12 cellular contexts compared by ENCODE assay signal in genomic region chr4:76658231-76659102, GRCh38.
A peak's percentile ranks its signal among the peaks of the same experiment; 100 is the strongest.
DNase-seq lines count a peak whose midpoint lies in the region; ATAC-seq and TF ChIP-seq lines count a peak whose summit lies in the region.
"Had no signal": no experiment of that assay in that cellular context is flagged by ENCODE, and none has a peak within 500 bp of the region (broad histone marks: within the 10 kb centered on the region; RNA-seq: fewer than 3 reads in every experiment).

No MANE protein-coding gene starts in this region.

- TF ChIP-seq CTCF in tibial artery (IDR thresholded peaks at IDR 0.05), result no peak

- ATAC-seq in activated CD4-positive, alpha-beta T cell treated with anti-CD3 and anti-CD28 coated beads for 36 hours, result peak; percentile 39
- no peak for ATAC-seq in naive thymus-derived CD4-positive, alpha-beta T cell

- no peaks in the 10 kb centered on the region for H3K36me3 Mint-ChIP-seq in activated CD4-positive, alpha-beta T cell treated with anti-CD3 and anti-CD28 coated beads for 36 hours (ENCODE audit: low read depth)
- no peaks in the 10 kb centered on the region for H3K36me3 Mint-ChIP-seq in naive thymus-derived CD4-positive, alpha-beta T cell

- H3K4me3 ChIP-seq in tibial artery, result no peak overlapping the region
- H3K4me3 ChIP-seq in naive thymus-derived CD4-positive, alpha-beta T cell (ENCODE audit: low read length), result no peak overlapping the region

- POLR2A ChIA-PET in activated CD4-positive, alpha-beta T cell treated with anti-CD3 and anti-CD28 coated beads for 36 hours (lab: Charles Lee), result no interaction called here
- POLR2A ChIA-PET in naive thymus-derived CD4-positive, alpha-beta T cell (lab: Charles Lee), result no interaction called here

- no peaks in the 10 kb centered on the region for H3K27me3 ChIP-seq in tibial artery
- no peaks in the 10 kb centered on the region for H3K27me3 ChIP-seq in naive thymus-derived CD4-positive, alpha-beta T cell (ENCODE audit: control insufficient read depth in 2 of 2, insufficient read depth in 2 of 2, low read length in 2 of 2)
- H3K27me3 ChIP-seq: brain microvascular endothelial cell had no signal

- H3K4me1 ChIP-seq in tibial artery, result peaks cover 0 to 58% (median 41%) of the 10 kb centered on the region in 4 donors
- no peaks in the 10 kb centered on the region for H3K4me1 ChIP-seq in naive thymus-derived CD4-positive, alpha-beta T cell (ENCODE audit: control insufficient read depth in 2 of 2, insufficient read depth in 2 of 2, low read length in 2 of 2)

- no peak overlapping the region for H3K27ac Mint-ChIP-seq in activated CD4-positive, alpha-beta T cell treated with anti-CD3 and anti-CD28 coated beads for 36 hours
- H3K27ac Mint-ChIP-seq in naive thymus-derived CD4-positive, alpha-beta T cell, result no peak overlapping the region

- H3K27ac ChIP-seq in epithelial cell of prostate (peak overlapping the region; percentile 2), tibial artery (peak overlapping the region; percentile 56 to 72)
- H3K27ac ChIP-seq in naive thymus-derived CD4-positive, alpha-beta T cell (ENCODE audit: low read depth, low read length), result no peak overlapping the region
- H3K27ac ChIP-seq: 22Rv1, brain microvascular endothelial cell had no signal

- H3K27me3 Mint-ChIP-seq in activated CD4-positive, alpha-beta T cell treated with anti-CD3 and anti-CD28 coated beads for 36 hours, result peaks cover 5% of the 10 kb centered on the region
- H3K27me3 Mint-ChIP-seq in naive thymus-derived CD4-positive, alpha-beta T cell, result peaks cover 0 to 15% (median 10%) of the 10 kb centered on the region in 5 donors

- H3K9me3 ChIP-seq in tibial artery, result no peaks in the 10 kb centered on the region
- no peaks in the 10 kb centered on the region for H3K9me3 ChIP-seq in naive thymus-derived CD4-positive, alpha-beta T cell (ENCODE audit: control insufficient read depth in 2 of 3, low read length in 3 of 3)

- no peaks in the 10 kb centered on the region for H3K9me3 Mint-ChIP-seq in activated CD4-positive, alpha-beta T cell treated with anti-CD3 and anti-CD28 coated beads for 36 hours (ENCODE audit: low read depth)
- H3K9me3 Mint-ChIP-seq in naive thymus-derived CD4-positive, alpha-beta T cell, result peaks cover 0 to 2% (median 0%) of the 10 kb centered on the region in 11 donors

- no peaks in the 10 kb centered on the region for H3K36me3 ChIP-seq in tibial artery
- no peaks in the 10 kb centered on the region for H3K36me3 ChIP-seq in naive thymus-derived CD4-positive, alpha-beta T cell (ENCODE audit: control insufficient read depth in 2 of 3, insufficient read depth in 3 of 3, low read length in 3 of 3)
- H3K36me3 ChIP-seq: brain microvascular endothelial cell had no signal

- intact Hi-C loops in activated CD4-positive, alpha-beta T cell treated with anti-CD3 and anti-CD28 coated beads for 36 hours (cut with DNase I, micrococcal nuclease), result no loop called here
- intact Hi-C loops in tibial artery (cut with DNase I; ENCODE audit: low total_unique reads), result loop anchor here (2.0 kb wide), 1 partner anchor 20 kb away; no protein-coding TSS in a partner anchor
- intact Hi-C loops in naive thymus-derived CD4-positive, alpha-beta T cell (cut with micrococcal nuclease), result no loop called here

- DNase-seq in activated CD4-positive, alpha-beta T cell treated with anti-CD3 and anti-CD28 coated beads for 36 hours, result no peak
- no peak for DNase-seq in activated CD4-positive, alpha-beta T cell treated with anti-CD3 and anti-CD28 coated beads, Interleukin-2, amount 50 U/mL, for 1 hour
- peak; percentile 89 for DNase-seq in M059J (ENCODE audit: low read depth)
- DNase-seq in epithelial cell of prostate (ENCODE audit: low read depth, low spot score), result no peak
- DNase-seq in tibial artery, result no peak
- DNase-seq in NCI-H2171 treated with DMSO at 0.1 percent for 48 hours (lab: John Stamatoyannopoulos, UW), result no peak
- no peak for DNase-seq in NCI-H146 (lab: John Stamatoyannopoulos, UW)
- DNase-seq in naive thymus-derived CD4-positive, alpha-beta T cell, result no peak
- DNase-seq: activated CD4-positive, alpha-beta T cell treated with anti-CD3 and anti-CD28 coated beads for 1 hour; brain microvascular endothelial cell; stimulated activated CD4-positive, alpha-beta T cell treated with anti-CD3 and anti-CD28 coated beads, Interleukin-12 subunit alpha, Interleukin-12 subunit beta, amount 100 ng/mL, for 4 hours had no signal

- H3K4me3 Mint-ChIP-seq in activated CD4-positive, alpha-beta T cell treated with anti-CD3 and anti-CD28 coated beads for 36 hours, result no peak overlapping the region
- H3K4me3 Mint-ChIP-seq in naive thymus-derived CD4-positive, alpha-beta T cell, result no peak overlapping the region

- CTCF ChIA-PET in activated CD4-positive, alpha-beta T cell treated with anti-CD3 and anti-CD28 coated beads for 36 hours (lab: Charles Lee), result no interaction called here
- CTCF ChIA-PET in naive thymus-derived CD4-positive, alpha-beta T cell (lab: Charles Lee), result no interaction called here

- H3K4me1 Mint-ChIP-seq in activated CD4-positive, alpha-beta T cell treated with anti-CD3 and anti-CD28 coated beads for 36 hours, result peaks cover 4% of the 10 kb centered on the region
- peaks cover 0 to 2% (median 0%) of the 10 kb centered on the region in 7 donors for H3K4me1 Mint-ChIP-seq in naive thymus-derived CD4-positive, alpha-beta T cell
